ENCODE assay signal across 24 cellular contexts in the genomic region with DNA sequence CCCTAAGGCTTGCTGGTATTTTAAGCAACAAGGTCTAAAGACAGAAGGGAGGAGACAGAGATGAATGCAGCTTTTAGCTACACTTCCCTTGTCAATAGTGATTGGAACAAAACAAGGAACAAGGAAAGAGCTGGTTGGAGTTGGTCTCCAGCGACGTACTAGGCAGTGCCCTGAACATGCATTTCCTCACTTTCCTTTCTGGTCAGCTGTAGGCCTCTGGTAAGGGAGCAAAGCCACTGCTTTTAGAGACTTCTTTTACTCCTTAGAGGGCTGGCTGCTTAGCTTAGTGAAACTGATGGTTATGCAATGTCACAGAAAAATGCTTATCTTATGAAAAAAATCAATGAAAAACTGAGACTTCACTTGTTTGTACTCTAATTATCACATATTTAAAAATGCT.
A peak's percentile ranks its signal among the peaks of the same experiment; 100 is the strongest.
DNase-seq lines count a peak whose midpoint lies in the region; ATAC-seq and TF ChIP-seq lines count a peak whose summit lies in the region.
"Had no signal": no experiment of that assay in that cellular context is flagged by ENCODE, and none has a peak within 500 bp of the region (broad histone marks: within the 10 kb centered on the region; RNA-seq: fewer than 3 reads in every experiment).

No MANE protein-coding gene starts in this region.

- peak overlapping the region in 1 of 2 donors; percentile 25 for H3K27ac ChIP-seq in right atrium auricular region
- H3K27ac ChIP-seq in CD8-positive, alpha-beta T cell (ENCODE audit: low read depth, low read length), result no peak overlapping the region
- H3K27ac ChIP-seq: GM23248, HL-60 had no signal

- POLR2A ChIA-PET in CD8-positive, alpha-beta T cell (lab: Charles Lee), result no interaction called here

- H3K27me3 Mint-ChIP-seq in immature natural killer cell (ENCODE audit: low read depth in 3 of 3) (peaks cover 0 to 1% (median 0%) of the 10 kb centered on the region in 3 donors), Calu3 (ENCODE audit: unreplicated experiment) (no peaks in the 10 kb centered on the region)
- H3K27me3 Mint-ChIP-seq in activated CD8-positive, alpha-beta memory T cell treated with anti-CD3 and anti-CD28 coated beads, Interleukin-2, amount 10 ng/mL, durations not matched to agents 7 days and 5 days, result peaks cover 4% of the 10 kb centered on the region
- no peaks in the 10 kb centered on the region for H3K27me3 Mint-ChIP-seq in CD8-positive, alpha-beta T cell (ENCODE audit: low read depth)

- H3K4me3 ChIP-seq in right atrium auricular region, result no peak overlapping the region
- H3K4me3 ChIP-seq in adipocyte (ENCODE audit: low read length), result no peak overlapping the region
- H3K4me3 ChIP-seq in CD8-positive, alpha-beta T cell (ENCODE audit: low read depth, low read length), result no peak overlapping the region
- H3K4me3 ChIP-seq: GM12878, GM23248, HAP-1 had no signal

- TF ChIP-seq CTCF in right atrium auricular region (IDR thresholded peaks at IDR 0.05) (no peak), Calu3 (IDR thresholded peaks at IDR 0.05; ENCODE audit: unreplicated experiment) (no peak)
- TF ChIP-seq CTCF in CD8-positive, alpha-beta T cell (IDR thresholded peaks at IDR 0.05), result no peak

- DNase-seq in Right ventricle myocardium inferior (ENCODE audit: missing footprints), result no peak
- DNase-seq in right atrium auricular region (ENCODE audit: low spot score), result no peak
- DNase-seq in adipocyte (ENCODE audit: low read depth), result peak; percentile 19
- no peak for DNase-seq in immature natural killer cell
- no peak for DNase-seq in sciatic nerve (ENCODE audit: low spot score)
- DNase-seq in Calu3, result no peak
- DNase-seq in activated CD8-positive, alpha-beta memory T cell treated with anti-CD3 and anti-CD28 coated beads, Interleukin-2, amount 10 ng/mL, durations not matched to agents 7 days and 5 days, result no peak
- DNase-seq in CD8-positive, alpha-beta T cell, result no peak
- DNase-seq: Caco-2; CD4-positive, CD25-positive, alpha-beta regulatory T cell; EL; GM23248; IMR-90; Karpas-422; NCI-H1105; NCI-H2081; NCI-H446 treated with DMSO at 0.1 percent for 48 hours; NCI-H69; NK-92 treated with Interleukin-12 subunit alpha and Interleukin-12 subunit beta, amount 100 ng/mL, for 24 hours; SHP77 had no signal

- peaks cover 32 to 45% of the 10 kb centered on the region in 2 donors for H3K4me1 Mint-ChIP-seq in immature natural killer cell
- H3K4me1 Mint-ChIP-seq in Calu3 (ENCODE audit: low read depth, unreplicated experiment), result peaks cover 34% of the 10 kb centered on the region
- H3K4me1 Mint-ChIP-seq in activated CD8-positive, alpha-beta memory T cell treated with anti-CD3 and anti-CD28 coated beads, Interleukin-2, amount 10 ng/mL, durations not matched to agents 7 days and 5 days, result peaks cover 22% of the 10 kb centered on the region
- no peaks in the 10 kb centered on the region for H3K4me1 Mint-ChIP-seq in CD8-positive, alpha-beta T cell (ENCODE audit: low read depth)
- H3K4me1 Mint-ChIP-seq: B cell; CD4-positive, CD25-positive, alpha-beta regulatory T cell had no signal

- H3K9me3 ChIP-seq in right atrium auricular region (no peaks in the 10 kb centered on the region), adipocyte (ENCODE audit: control insufficient read depth, low read length) (no peaks in the 10 kb centered on the region)
- no peaks in the 10 kb centered on the region for H3K9me3 ChIP-seq in CD8-positive, alpha-beta T cell (ENCODE audit: low read length)
- H3K9me3 ChIP-seq: Caco-2, HAP-1 had no signal

- CTCF ChIA-PET in Calu3 (lab: Charles Lee), result interaction anchor here (0.6 to 1.3 kb wide), 5 partner anchors 9 to 162 kb away, joined by 3 to 5 read pairs (median 3); no protein-coding TSS in a partner anchor
- CTCF ChIA-PET in activated CD8-positive, alpha-beta memory T cell treated with anti-CD3 and anti-CD28 coated beads, Interleukin-2, amount 10 ng/mL, durations not matched to agents 7 days and 5 days (lab: Charles Lee), result interaction anchor here (1.9 kb wide), 1 partner anchor 111 kb away, joined by 5 read pairs; no protein-coding TSS in a partner anchor
- CTCF ChIA-PET in CD8-positive, alpha-beta T cell (lab: Charles Lee), result no interaction called here

- no peaks in the 10 kb centered on the region for H3K36me3 ChIP-seq in right atrium auricular region
- no peaks in the 10 kb centered on the region for H3K36me3 ChIP-seq in adipocyte (ENCODE audit: control insufficient read depth, insufficient read depth, low read length, severe bottlenecking)
- H3K36me3 ChIP-seq in CD8-positive, alpha-beta T cell (ENCODE audit: insufficient read depth, low read length), result no peaks in the 10 kb centered on the region
- H3K36me3 ChIP-seq: HAP-1 had no signal

- ATAC-seq in Right ventricle myocardium inferior (peak; percentile 83), sciatic nerve (peak; percentile 81)
- ATAC-seq in activated CD8-positive, alpha-beta memory T cell treated with anti-CD3 and anti-CD28 coated beads, Interleukin-2, amount 10 ng/mL, durations not matched to agents 7 days and 5 days, result no peak
- no peak for ATAC-seq in CD8-positive, alpha-beta T cell
- ATAC-seq: GM12878 had no signal

- H3K4me3 Mint-ChIP-seq in immature natural killer cell (peak overlapping the region in 2 of 5 donors; percentile 36 to 53), Calu3 (ENCODE audit: low read depth, unreplicated experiment) (no peak overlapping the region)
- no peak overlapping the region for H3K4me3 Mint-ChIP-seq in activated CD8-positive, alpha-beta memory T cell treated with anti-CD3 and anti-CD28 coated beads, Interleukin-2, amount 10 ng/mL, durations not matched to agents 7 days and 5 days
- H3K4me3 Mint-ChIP-seq in CD8-positive, alpha-beta T cell, result no peak overlapping the region
- H3K4me3 Mint-ChIP-seq: B cell; CD4-positive, CD25-positive, alpha-beta regulatory T cell had no signal

- no peaks in the 10 kb centered on the region for H3K9me3 Mint-ChIP-seq in immature natural killer cell
- peaks cover 3% of the 10 kb centered on the region for H3K9me3 Mint-ChIP-seq in Calu3 (ENCODE audit: low read depth, unreplicated experiment)
- H3K9me3 Mint-ChIP-seq in activated CD8-positive, alpha-beta memory T cell treated with anti-CD3 and anti-CD28 coated beads, Interleukin-2, amount 10 ng/mL, durations not matched to agents 7 days and 5 days (ENCODE audit: low read depth), result no peaks in the 10 kb centered on the region
- peaks cover 3% of the 10 kb centered on the region for H3K9me3 Mint-ChIP-seq in CD8-positive, alpha-beta T cell

- H3K27me3 ChIP-seq in right atrium auricular region (no peaks in the 10 kb centered on the region), adipocyte (replicated peaks; ENCODE audit: control insufficient read depth, insufficient read depth, low read length) (no peaks in the 10 kb centered on the region)
- H3K27me3 ChIP-seq in CD8-positive, alpha-beta T cell (ENCODE audit: insufficient read depth, low read length), result no peaks in the 10 kb centered on the region

- H3K4me1 ChIP-seq in right atrium auricular region (peaks cover 0 to 22% of the 10 kb centered on the region in 2 donors), adipocyte (ENCODE audit: control insufficient read depth, insufficient read depth, low read length) (peaks cover 21% of the 10 kb centered on the region)
- H3K4me1 ChIP-seq in CD8-positive, alpha-beta T cell (ENCODE audit: insufficient read depth, low read length), result no peaks in the 10 kb centered on the region
- H3K4me1 ChIP-seq: HAP-1 had no signal

- peak overlapping the region in 5 of 6 donors; percentile 18 to 74 (median 72) for H3K27ac Mint-ChIP-seq in immature natural killer cell
- H3K27ac Mint-ChIP-seq in Calu3 (ENCODE audit: unreplicated experiment), result no peak overlapping the region
- no peak overlapping the region for H3K27ac Mint-ChIP-seq in activated CD8-positive, alpha-beta memory T cell treated with anti-CD3 and anti-CD28 coated beads, Interleukin-2, amount 10 ng/mL, durations not matched to agents 7 days and 5 days
- H3K27ac Mint-ChIP-seq in CD8-positive, alpha-beta T cell, result no peak overlapping the region
- H3K27ac Mint-ChIP-seq: B cell; CD4-positive, CD25-positive, alpha-beta regulatory T cell had no signal

- H3K9ac ChIP-seq in adipocyte (ENCODE audit: low read length), result no peak overlapping the region
- H3K9ac ChIP-seq: GM23248 had no signal

- BruUV-seq in Calu3 (replicated peaks; lab: Mats Ljungman, UMichigan), result no TSS peak

- H3K36me3 Mint-ChIP-seq in immature natural killer cell, result no peaks in the 10 kb centered on the region
- no peaks in the 10 kb centered on the region for H3K36me3 Mint-ChIP-seq in Calu3 (ENCODE audit: insufficient read depth, unreplicated experiment)
- no peaks in the 10 kb centered on the region for H3K36me3 Mint-ChIP-seq in activated CD8-positive, alpha-beta memory T cell treated with anti-CD3 and anti-CD28 coated beads, Interleukin-2, amount 10 ng/mL, durations not matched to agents 7 days and 5 days
- H3K36me3 Mint-ChIP-seq in CD8-positive, alpha-beta T cell, result no peaks in the 10 kb centered on the region
- H3K36me3 Mint-ChIP-seq: CD4-positive, CD25-positive, alpha-beta regulatory T cell had no signal

- intact Hi-C loops in Right ventricle myocardium inferior (cut with DNase I) (no loop called here), sciatic nerve (cut with DNase I) (no loop called here), Calu3 (cut with micrococcal nuclease; ENCODE audit: unreplicated experiment) (no loop called here)
- intact Hi-C loops in CD8-positive, alpha-beta T cell (cut with DNase I, micrococcal nuclease), result no loop called here

Comparison
In these comparisons a context has a peak if more than half of its experiments do, and no peak if none do; other contexts are left out.
1. ATAC-seq: peak in Right ventricle myocardium inferior (single experiment) and sciatic nerve (single experiment); none in activated CD8-positive, alpha-beta memory T cell treated with anti-CD3 and anti-CD28 coated beads, Interleukin-2, amount 10 ng/mL, durations not matched to agents 7 days and 5 days (single experiment) and CD8-positive, alpha-beta T cell (single experiment).
2. H3K27ac Mint-ChIP-seq: peak in immature natural killer cell (5 of 6); none in Calu3 (single experiment), activated CD8-positive, alpha-beta memory T cell treated with anti-CD3 and anti-CD28 coated beads, Interleukin-2, amount 10 ng/mL, durations not matched to agents 7 days and 5 days (single experiment) and CD8-positive, alpha-beta T cell (single experiment).